ENCODE assay signal across 21 cellular contexts in genomic region chr13:37313383-37313782, GRCh38.
DNase-seq lines count a peak whose midpoint lies in the region; ATAC-seq and TF ChIP-seq lines count a peak whose summit lies in the region.
"Had no signal": no experiment of that assay in that cellular context is flagged by ENCODE, and none has a peak within 500 bp of the region (broad histone marks: within the 10 kb centered on the region; RNA-seq: fewer than 3 reads in every experiment).

No MANE protein-coding gene starts in this region.

- in situ Hi-C loops in GM23248 (cut with MboI), result no loop called here

- H2AFZ ChIP-seq in GM23248 (no peak overlapping the region), fibroblast of lung (ENCODE audit: low read length) (no peak overlapping the region)

- H3K9me3 ChIP-seq in GM23248 (ENCODE audit: low read depth), result no peaks in the 10 kb centered on the region
- H3K9me3 ChIP-seq in fibroblast of lung (ENCODE audit: control insufficient read depth, insufficient read depth, low read depth, low read length), result peaks cover 1% of the 10 kb centered on the region
- no peaks in the 10 kb centered on the region for H3K9me3 ChIP-seq in skeletal muscle satellite cell (replicated peaks; ENCODE audit: low read length)
- no peaks in the 10 kb centered on the region for H3K9me3 ChIP-seq in effector memory CD4-positive, alpha-beta T cell (ENCODE audit: control insufficient read depth, low read length)
- H3K9me3 ChIP-seq: thyroid gland had no signal

- H3K36me3 ChIP-seq in GM23248 (ENCODE audit: low read depth) (no peaks in the 10 kb centered on the region), fibroblast of lung (ENCODE audit: control insufficient read depth, insufficient read depth, low read length) (no peaks in the 10 kb centered on the region), skeletal muscle satellite cell (ENCODE audit: insufficient read depth, low read length) (no peaks in the 10 kb centered on the region)
- no peaks in the 10 kb centered on the region for H3K36me3 ChIP-seq in effector memory CD4-positive, alpha-beta T cell (ENCODE audit: control insufficient read depth, insufficient read depth, low read length)
- H3K36me3 ChIP-seq: thyroid gland had no signal

- no peaks in the 10 kb centered on the region for H3K9me2 ChIP-seq in GM23248 (ENCODE audit: insufficient read depth)

- no peaks in the 10 kb centered on the region for H3K79me2 ChIP-seq in GM23248 (ENCODE audit: insufficient read depth)
- H3K79me2 ChIP-seq in fibroblast of lung (ENCODE audit: control insufficient read depth, insufficient read depth, low read length), result no peaks in the 10 kb centered on the region

- peaks cover 11% of the 10 kb centered on the region; the same call in 1 of the 2 replicates for H3F3A ChIP-seq in GM23248 (ENCODE audit: insufficient read depth)

- 0 to 2% methylated on average over 2 of the region's 2 CpGs for WGBS in GM23248 (ENCODE audit: low coverage in 1 of 2, low lambda C conversion rate in 2 of 2, missing lambda C conversion rate in 2 of 2), 2 experiments

- H4K20me1 ChIP-seq in GM23248 (ENCODE audit: insufficient read depth), result no peaks in the 10 kb centered on the region
- H4K20me1 ChIP-seq in fibroblast of lung (ENCODE audit: control insufficient read depth, extremely low read depth, insufficient read depth, low read length), result no peaks in the 10 kb centered on the region

- DNase-seq in GM23248 (peak; percentile 90), amniotic stem cell (lab: John Stamatoyannopoulos, UW) (peak; percentile 55), fibroblast of lung (ENCODE audit: low read depth in 2 of 2) (peak; percentile 91 to 95), midbrain (lab: John Stamatoyannopoulos, UW) (no peak), NCI-H1436 (lab: John Stamatoyannopoulos, UW) (no peak)
- DNase-seq in effector memory CD4-positive, alpha-beta T cell, result no peak
- DNase-seq: activated CD4-positive, alpha-beta T cell treated with anti-CD3 and anti-CD28 coated beads, Interleukin-2, amount 10 ng/mL, durations not matched to agents 7 days and 5 days; CD8-positive, alpha-beta T cell; cerebellar nuclear complex; hypothalamus; NCI-H146; NCI-H446 treated with DMSO at 0.1 percent for 48 hours; occipital lobe; T1000; thyroid gland had no signal

- H3K4me2 ChIP-seq in GM23248 (ENCODE audit: unreplicated experiment) (peak overlapping the region; percentile 17), fibroblast of lung (ENCODE audit: extremely low read depth, insufficient read depth, low read length) (peak overlapping the region; percentile 55), skeletal muscle satellite cell (ENCODE audit: low read length) (peak overlapping the region; percentile 29)

- H3K27me3 ChIP-seq in GM23248 (replicated peaks; ENCODE audit: insufficient read depth) (no peaks in the 10 kb centered on the region), fibroblast of lung (ENCODE audit: control insufficient read depth, insufficient read depth, low read length) (no peaks in the 10 kb centered on the region), skeletal muscle satellite cell (ENCODE audit: control insufficient read depth, insufficient read depth, low read length) (no peaks in the 10 kb centered on the region)
- no peaks in the 10 kb centered on the region for H3K27me3 ChIP-seq in effector memory CD4-positive, alpha-beta T cell (replicated peaks; ENCODE audit: control insufficient read depth, insufficient read depth, low read length, poor library complexity, severe bottlenecking)
- H3K27me3 ChIP-seq: thyroid gland had no signal

- H3K9ac ChIP-seq in GM23248 (no peak overlapping the region), fibroblast of lung (ENCODE audit: insufficient read depth, low read length) (no peak overlapping the region), skeletal muscle satellite cell (ENCODE audit: low read depth, low read length) (no peak overlapping the region)

- H3K4me3 ChIP-seq in GM23248 (no peak overlapping the region), fibroblast of lung (replicated peaks in 1 of 4; ENCODE audit: control extremely low read depth in 1 of 4, insufficient read depth in 1 of 4, low read depth in 3 of 4, low read length in 4 of 4) (no peak overlapping the region), skeletal muscle satellite cell (ENCODE audit: low read length) (no peak overlapping the region)
- H3K4me3 ChIP-seq in effector memory CD4-positive, alpha-beta T cell (ENCODE audit: insufficient read depth, low read depth, low read length, poor library complexity, severe bottlenecking), result no peak overlapping the region
- H3K4me3 ChIP-seq: GM12878, skin epidermis, thyroid gland had no signal

- H3K27ac ChIP-seq in GM23248 (peak overlapping the region; percentile 28; the same call in 1 of the 2 replicates), fibroblast of lung (ENCODE audit: insufficient read depth, low read length) (no peak overlapping the region)
- H3K27ac ChIP-seq in effector memory CD4-positive, alpha-beta T cell (ENCODE audit: insufficient read depth, low read length, poor library complexity, severe bottlenecking), result no peak overlapping the region
- H3K27ac ChIP-seq: HL-60, thyroid gland had no signal

- H3K4me1 ChIP-seq in GM23248 (ENCODE audit: insufficient read depth) (peaks cover 15% of the 10 kb centered on the region), fibroblast of lung (ENCODE audit: control insufficient read depth, extremely low read depth, insufficient read depth, low read length) (peaks cover 4% of the 10 kb centered on the region), skeletal muscle satellite cell (ENCODE audit: control insufficient read depth, insufficient read depth, low read length) (peaks cover 20% of the 10 kb centered on the region)
- H3K4me1 ChIP-seq in effector memory CD4-positive, alpha-beta T cell (ENCODE audit: control insufficient read depth, insufficient read depth, low read length, poor library complexity, severe bottlenecking), result no peaks in the 10 kb centered on the region
- H3K4me1 ChIP-seq: thyroid gland had no signal

- no peak for ATAC-seq in GM19395 (IDR thresholded peaks at IDR 0.05; ENCODE audit: unreplicated experiment)
- ATAC-seq: CD8-positive, alpha-beta T cell; GM12878; left lobe of liver had no signal

- TF ChIP-seq CTCF in fibroblast of lung (conservative IDR thresholded peaks at IDR 0.05 in 1 of 2, IDR thresholded peaks at IDR 0.05 in 1 of 2; ENCODE audit: low read depth in 1 of 2, low read length in 2 of 2), result no peak

Comparison
In these comparisons a context has a peak if more than half of its experiments do, and no peak if none do; other contexts are left out.
1. DNase-seq: peak in GM23248 (single experiment), amniotic stem cell (single experiment) and fibroblast of lung (2 of 2); none in midbrain (single experiment), effector memory CD4-positive, alpha-beta T cell (0 of 3) and NCI-H1436 (single experiment).
2. Peak in every context shown above with its lines, with median percentiles within 50 percentile points of each other: H3K4me2 ChIP-seq.